In the genomic region with DNA sequence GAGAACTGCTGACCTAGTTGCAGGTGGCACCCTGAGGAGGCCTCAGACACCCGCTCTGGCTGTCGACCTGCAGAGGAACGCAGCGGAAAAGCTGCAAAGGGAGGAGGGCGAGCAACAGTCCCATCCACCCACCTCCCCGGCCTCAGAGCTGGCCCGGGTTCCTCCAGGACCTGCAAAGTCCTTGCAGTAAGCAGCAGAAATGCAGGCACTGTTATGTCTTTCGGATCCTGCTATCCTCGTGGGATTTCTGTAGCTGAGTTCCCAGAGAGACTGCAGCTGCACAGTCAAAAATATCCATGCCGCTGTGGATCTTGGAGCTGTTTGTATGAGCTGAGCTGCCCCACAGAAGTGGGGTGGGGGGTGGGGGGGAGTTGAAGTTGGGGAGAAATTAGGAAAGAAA, we compare ENCODE assay signal across 18 cellular contexts.
DNase-seq lines count a peak whose midpoint lies in the region; ATAC-seq lines count a peak whose summit lies in the region.
"Had no signal": no experiment of that assay in that cellular context is flagged by ENCODE, and none has a peak within 500 bp of the region (broad histone marks: within the 10 kb centered on the region; RNA-seq: fewer than 3 reads in every experiment).

No MANE protein-coding gene starts in this region.

- H3K4me2 ChIP-seq in BLaER1, result peak overlapping the region; percentile 75
- no peak overlapping the region for H3K4me2 ChIP-seq in neuronal stem cell (ENCODE audit: insufficient read depth, low read length, poor library complexity, severe bottlenecking)
- H3K4me2 ChIP-seq: PC-9 had no signal

- no peak overlapping the region for H4K91ac ChIP-seq in neuronal stem cell (ENCODE audit: low read depth, low read length, poor library complexity)

- H3K18ac ChIP-seq in neuronal stem cell (ENCODE audit: low read length), result peak overlapping the region; percentile 53

- no peaks in the 10 kb centered on the region for H3K36me3 ChIP-seq in BLaER1
- H3K36me3 ChIP-seq in neuronal stem cell (replicated peaks in 1 of 2; ENCODE audit: control insufficient read depth in 2 of 2, insufficient read depth in 2 of 2, low read length in 2 of 2), result no peaks in the 10 kb centered on the region
- H3K36me3 ChIP-seq: SJSA1 had no signal

- no peaks in the 10 kb centered on the region for H3K79me1 ChIP-seq in neuronal stem cell (ENCODE audit: low read depth, low read length)

- no peak overlapping the region for H3K23ac ChIP-seq in neuronal stem cell (ENCODE audit: low read depth, low read length, poor library complexity)

- H3K27ac ChIP-seq in BLaER1 (no peak overlapping the region), neuronal stem cell (replicated peaks; ENCODE audit: low read length) (no peak overlapping the region)
- H3K27ac ChIP-seq: C4-2B, PC-9, RWPE1, SJSA1 had no signal

- no peak overlapping the region for H2BK12ac ChIP-seq in neuronal stem cell (ENCODE audit: low read length)

- no peak overlapping the region for H2AFZ ChIP-seq in neuronal stem cell (ENCODE audit: low read length)
- H2AFZ ChIP-seq: PC-9 had no signal

- H3K27me3 ChIP-seq in BLaER1 (no peaks in the 10 kb centered on the region), neuronal stem cell (ENCODE audit: control insufficient read depth in 3 of 3, insufficient read depth in 3 of 3, low read depth in 1 of 3, low read length in 3 of 3) (peaks cover 0 to 24% (median 0%) of the 10 kb centered on the region in 3 experiments)
- H3K27me3 ChIP-seq: SJSA1 had no signal

- no peak overlapping the region for H3K4ac ChIP-seq in neuronal stem cell (ENCODE audit: low read length)

- ATAC-seq in left ventricle myocardium superior, result peak; percentile 75
- no peak for ATAC-seq in HG03108 (IDR thresholded peaks at IDR 0.05; ENCODE audit: unreplicated experiment)
- no peak for ATAC-seq in HG03565 (IDR thresholded peaks at IDR 0.05; ENCODE audit: unreplicated experiment)

- H4K8ac ChIP-seq in neuronal stem cell (ENCODE audit: low read depth, low read length), result no peak overlapping the region

- no peak overlapping the region for H3K9ac ChIP-seq in BLaER1
- no peak overlapping the region for H3K9ac ChIP-seq in neuronal stem cell (ENCODE audit: low read depth, low read length, poor library complexity)

- H2BK120ac ChIP-seq in neuronal stem cell (ENCODE audit: low read depth, low read length), result no peak overlapping the region

- H2BK15ac ChIP-seq in neuronal stem cell (ENCODE audit: low read length), result no peak overlapping the region

- H3K4me1 ChIP-seq in BLaER1 (peaks cover 26% of the 10 kb centered on the region), neuronal stem cell (ENCODE audit: control insufficient read depth in 2 of 2, insufficient read depth in 1 of 2, low read depth in 1 of 2, low read length in 2 of 2) (peaks cover 3 to 12% of the 10 kb centered on the region in 2 donors)
- H3K4me1 ChIP-seq: SJSA1 had no signal

- no peak overlapping the region for H2BK5ac ChIP-seq in neuronal stem cell (ENCODE audit: low read length)

- no peaks in the 10 kb centered on the region for H3K9me3 ChIP-seq in BLaER1
- peaks cover 0 to 2% of the 10 kb centered on the region in 2 donors for H3K9me3 ChIP-seq in neuronal stem cell (replicated peaks in 1 of 2; ENCODE audit: control insufficient read depth in 2 of 2, insufficient read depth in 1 of 2, low read depth in 1 of 2, low read length in 2 of 2)
- H3K9me3 ChIP-seq: SJSA1 had no signal

- intact Hi-C loops in left ventricle myocardium superior (cut with micrococcal nuclease), result no loop called here

- DNase-seq in NCI-H2171 treated with DMSO at 0.1 percent for 48 hours (lab: John Stamatoyannopoulos, UW) (peak; percentile 37), left ventricle myocardium superior (peak; percentile 41), neuronal stem cell (ENCODE audit: low spot score) (no peak), cerebellar nuclear complex (lab: John Stamatoyannopoulos, UW) (no peak), NOMO-1 (lab: John Stamatoyannopoulos, UW; ENCODE audit: unreplicated experiment in 2 of 2) (no peak)
- DNase-seq: DND-41, KG1, NCI-H1694, NCI-H2081 treated with DMSO at 0.1 percent for 48 hours, NCI-H510A, NCI-H748 treated with DMSO at 0.1 percent for 48 hours, PC-9 had no signal

- H3K14ac ChIP-seq in neuronal stem cell (ENCODE audit: low read length), result no peak overlapping the region

- no peak overlapping the region for H2AK5ac ChIP-seq in neuronal stem cell (ENCODE audit: low read depth, low read length)

- no peaks in the 10 kb centered on the region for H4K20me1 ChIP-seq in BLaER1

- no peak overlapping the region for H3K4me3 ChIP-seq in BLaER1
- no peak overlapping the region for H3K4me3 ChIP-seq in neuronal stem cell (ENCODE audit: low read length in 2 of 2)
- H3K4me3 ChIP-seq: PC-9, SJSA1 had no signal

- no CpG with 5 or more reads among the region's 10 CpGs for WGBS in neuronal stem cell (ENCODE audit: extremely low coverage in 2 of 2, insufficient read length in 2 of 2, insufficient replicate concordance in 1 of 2), 2 donors

Comparison
In these comparisons a context has a peak if more than half of its experiments do, and no peak if none do; other contexts are left out.
1. DNase-seq: peak in NCI-H2171 treated with DMSO at 0.1 percent for 48 hours (single experiment) and left ventricle myocardium superior (single experiment); none in neuronal stem cell (single experiment), cerebellar nuclear complex (0 of 2) and NOMO-1 (0 of 2).